1 cellular context compared by ENCODE assay signal in the genomic region with DNA sequence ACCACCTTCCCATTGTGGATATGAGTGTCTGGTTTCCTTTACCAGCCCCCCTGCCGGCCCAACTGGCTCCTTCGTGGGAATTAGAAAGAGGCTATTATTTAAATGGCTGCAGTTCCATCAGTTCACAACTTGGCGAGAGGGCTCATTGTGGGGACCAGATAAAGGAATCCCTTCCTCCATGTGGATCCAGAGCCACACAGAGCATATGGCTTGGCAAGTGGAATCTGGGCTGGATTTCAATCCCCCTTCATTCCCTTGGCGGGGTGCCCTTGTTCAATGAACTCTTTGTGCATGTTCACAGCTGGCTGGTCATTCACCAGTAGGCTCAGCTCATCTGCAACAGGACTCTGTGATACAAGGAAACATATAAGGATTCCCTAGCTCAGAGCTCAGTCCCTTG.
TF ChIP-seq lines count a peak whose summit lies in the region.

No MANE protein-coding gene starts in this region.

TF ChIP-seq in GM23338, 12 proteins besides CTCF, POLR2A, EP300 and RAD21 (continued from another document):
- TF ChIP-seq, protein P1, sequence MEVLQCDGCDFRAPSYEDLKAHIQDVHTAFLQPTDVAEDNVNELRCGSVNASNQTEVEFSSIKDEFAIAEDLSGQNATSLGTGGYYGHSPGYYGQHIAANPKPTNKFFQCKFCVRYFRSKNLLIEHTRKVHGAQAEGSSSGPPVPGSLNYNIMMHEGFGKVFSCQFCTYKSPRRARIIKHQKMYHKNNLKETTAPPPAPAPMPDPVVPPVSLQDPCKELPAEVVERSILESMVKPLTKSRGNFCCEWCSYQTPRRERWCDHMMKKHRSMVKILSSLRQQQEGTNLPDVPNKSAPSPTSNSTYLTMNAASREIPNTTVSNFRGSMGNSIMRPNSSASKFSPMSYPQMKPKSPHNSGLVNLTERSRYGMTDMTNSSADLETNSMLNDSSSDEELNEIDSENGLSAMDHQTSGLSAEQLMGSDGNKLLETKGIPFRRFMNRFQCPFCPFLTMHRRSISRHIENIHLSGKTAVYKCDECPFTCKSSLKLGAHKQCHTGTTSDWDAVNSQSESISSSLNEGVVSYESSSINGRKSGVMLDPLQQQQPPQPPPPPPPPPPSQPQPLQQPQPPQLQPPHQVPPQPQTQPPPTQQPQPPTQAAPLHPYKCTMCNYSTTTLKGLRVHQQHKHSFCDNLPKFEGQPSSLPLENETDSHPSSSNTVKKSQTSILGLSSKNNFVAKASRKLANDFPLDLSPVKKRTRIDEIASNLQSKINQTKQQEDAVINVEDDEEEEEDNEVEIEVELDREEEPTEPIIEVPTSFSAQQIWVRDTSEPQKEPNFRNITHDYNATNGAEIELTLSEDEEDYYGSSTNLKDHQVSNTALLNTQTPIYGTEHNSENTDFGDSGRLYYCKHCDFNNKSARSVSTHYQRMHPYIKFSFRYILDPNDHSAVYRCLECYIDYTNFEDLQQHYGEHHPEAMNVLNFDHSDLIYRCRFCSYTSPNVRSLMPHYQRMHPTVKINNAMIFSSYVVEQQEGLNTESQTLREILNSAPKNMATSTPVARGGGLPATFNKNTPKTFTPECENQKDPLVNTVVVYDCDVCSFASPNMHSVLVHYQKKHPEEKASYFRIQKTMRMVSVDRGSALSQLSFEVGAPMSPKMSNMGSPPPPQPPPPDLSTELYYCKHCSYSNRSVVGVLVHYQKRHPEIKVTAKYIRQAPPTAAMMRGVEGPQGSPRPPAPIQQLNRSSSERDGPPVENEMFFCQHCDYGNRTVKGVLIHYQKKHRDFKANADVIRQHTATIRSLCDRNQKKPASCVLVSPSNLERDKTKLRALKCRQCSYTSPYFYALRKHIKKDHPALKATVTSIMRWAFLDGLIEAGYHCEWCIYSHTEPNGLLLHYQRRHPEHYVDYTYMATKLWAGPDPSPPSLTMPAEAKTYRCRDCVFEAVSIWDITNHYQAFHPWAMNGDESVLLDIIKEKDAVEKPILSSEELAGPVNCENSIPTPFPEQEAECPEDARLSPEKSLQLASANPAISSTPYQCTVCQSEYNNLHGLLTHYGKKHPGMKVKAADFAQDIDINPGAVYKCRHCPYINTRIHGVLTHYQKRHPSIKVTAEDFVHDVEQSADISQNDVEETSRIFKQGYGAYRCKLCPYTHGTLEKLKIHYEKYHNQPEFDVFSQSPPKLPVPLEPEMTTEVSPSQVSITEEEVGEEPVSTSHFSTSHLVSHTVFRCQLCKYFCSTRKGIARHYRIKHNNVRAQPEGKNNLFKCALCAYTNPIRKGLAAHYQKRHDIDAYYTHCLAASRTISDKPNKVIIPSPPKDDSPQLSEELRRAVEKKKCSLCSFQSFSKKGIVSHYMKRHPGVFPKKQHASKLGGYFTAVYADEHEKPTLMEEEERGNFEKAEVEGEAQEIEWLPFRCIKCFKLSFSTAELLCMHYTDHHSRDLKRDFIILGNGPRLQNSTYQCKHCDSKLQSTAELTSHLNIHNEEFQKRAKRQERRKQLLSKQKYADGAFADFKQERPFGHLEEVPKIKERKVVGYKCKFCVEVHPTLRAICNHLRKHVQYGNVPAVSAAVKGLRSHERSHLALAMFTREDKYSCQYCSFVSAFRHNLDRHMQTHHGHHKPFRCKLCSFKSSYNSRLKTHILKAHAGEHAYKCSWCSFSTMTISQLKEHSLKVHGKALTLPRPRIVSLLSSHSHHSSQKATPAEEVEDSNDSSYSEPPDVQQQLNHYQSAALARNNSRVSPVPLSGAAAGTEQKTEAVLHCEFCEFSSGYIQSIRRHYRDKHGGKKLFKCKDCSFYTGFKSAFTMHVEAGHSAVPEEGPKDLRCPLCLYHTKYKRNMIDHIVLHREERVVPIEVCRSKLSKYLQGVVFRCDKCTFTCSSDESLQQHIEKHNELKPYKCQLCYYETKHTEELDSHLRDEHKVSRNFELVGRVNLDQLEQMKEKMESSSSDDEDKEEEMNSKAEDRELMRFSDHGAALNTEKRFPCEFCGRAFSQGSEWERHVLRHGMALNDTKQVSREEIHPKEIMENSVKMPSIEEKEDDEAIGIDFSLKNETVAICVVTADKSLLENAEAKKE (CRISPR knock-in tag; IDR thresholded peaks at IDR 0.05): no peak
- TF ChIP-seq ZNF331 (CRISPR knock-in tag; IDR thresholded peaks at IDR 0.05; ENCODE audit: low read depth) (no peak), EZH2 (IDR thresholded peaks at IDR 0.05; ENCODE audit: low read depth, unreplicated experiment) (no peak), STAT1 (IDR thresholded peaks at IDR 0.05; ENCODE audit: unreplicated experiment) (no peak), ZNF114 (CRISPR knock-in tag; IDR thresholded peaks at IDR 0.05) (no peak)
